In genomic region chr13:39682788-39683187, GRCh38 we compare ENCODE assay signal across 9 cellular contexts. TPM values are rescaled to one million over a fixed set of nuclear protein-coding genes. Genes with fewer than 3 reads are reported as not detected.
DNase-seq lines count a peak whose midpoint lies in the region; ATAC-seq and TF ChIP-seq lines count a peak whose summit lies in the region.
"Had no signal": no experiment of that assay in that cellular context is flagged by ENCODE, and none has a peak within 500 bp of the region (broad histone marks: within the 10 kb centered on the region; RNA-seq: fewer than 3 reads in every experiment).

No MANE protein-coding gene starts in this region.

- ATAC-seq in GM18861 (IDR thresholded peaks at IDR 0.05; ENCODE audit: unreplicated experiment) (peak; percentile 60), GM21390 (IDR thresholded peaks at IDR 0.05; ENCODE audit: unreplicated experiment) (peak; percentile 86), HG03045 (IDR thresholded peaks at IDR 0.05; ENCODE audit: unreplicated experiment) (peak; percentile 76), psoas muscle (no peak)

- intact Hi-C loops in psoas muscle (cut with DNase I), result loop anchor here (2.0 to 5.0 kb wide), 4 partner anchors 50 to 1094 kb away; no protein-coding TSS in a partner anchor

- H3K79me2 ChIP-seq in OCI-LY3 (ENCODE audit: low read length), result no peaks in the 10 kb centered on the region

- H3K4me1 ChIP-seq in OCI-LY3 (ENCODE audit: low read length), result peaks cover 46% of the 10 kb centered on the region
- H3K4me1 ChIP-seq in psoas muscle, result no peaks in the 10 kb centered on the region

- H3K36me3 ChIP-seq in OCI-LY3 (replicated peaks; ENCODE audit: low read depth, low read length), result peaks cover 18% of the 10 kb centered on the region
- H3K36me3 ChIP-seq in psoas muscle (ENCODE audit: insufficient read depth in 1 of 2, low read depth in 1 of 2), result peaks cover 7 to 61% of the 10 kb centered on the region in 2 donors

- WGBS in psoas muscle, 3 donors, result 68 to 77% (median 73%) methylated on average over 2 of the region's 2 CpGs

- H3K4me3 ChIP-seq in OCI-LY3 (ENCODE audit: low read length), result peak overlapping the region; percentile 19; the same call in 1 of the 2 replicates
- H3K4me3 ChIP-seq in psoas muscle, result no peak overlapping the region

- no peaks in the 10 kb centered on the region for H4K20me1 ChIP-seq in OCI-LY3 (ENCODE audit: insufficient read depth, low read length)

- no peak overlapping the region for H3K9ac ChIP-seq in OCI-LY3 (ENCODE audit: low read length)

- H3K9me3 ChIP-seq in OCI-LY3 (ENCODE audit: insufficient read depth, low read length) (no peaks in the 10 kb centered on the region), psoas muscle (no peaks in the 10 kb centered on the region)

- DNase-seq in Kasumi-1 (lab: John Stamatoyannopoulos, UW), result no peak
- DNase-seq in NCI-H1092 treated with DMSO at 0.1 percent for 48 hours (lab: John Stamatoyannopoulos, UW), result no peak
- DNase-seq in psoas muscle, result no peak
- DNase-seq in GF-D8 (lab: John Stamatoyannopoulos, UW), result no peak
- DNase-seq: NCI-H1930 had no signal

- TF ChIP-seq CTCF in OCI-LY3 (IDR thresholded peaks at IDR 0.05; ENCODE audit: low read depth, low read length) (no peak), psoas muscle (IDR thresholded peaks at IDR 0.05) (no peak)

- H3K27me3 ChIP-seq in OCI-LY3 (ENCODE audit: low read depth, low read length) (no peaks in the 10 kb centered on the region), psoas muscle (ENCODE audit: insufficient read depth in 3 of 3, low read length in 2 of 3) (no peaks in the 10 kb centered on the region)

- H2AFZ ChIP-seq in OCI-LY3 (ENCODE audit: low read depth, low read length), result no peak overlapping the region

- peak overlapping the region; percentile 27 for H3K27ac ChIP-seq in OCI-LY3 (ENCODE audit: low read length)
- no peak overlapping the region for H3K27ac ChIP-seq in psoas muscle

- H3K4me2 ChIP-seq in OCI-LY3 (ENCODE audit: low read length), result peak overlapping the region; percentile 62

RNA-seq across cellular contexts. Expression of gene COG6, which starts 27.3 kb away (rescaled TPM):
- total RNA-seq in psoas muscle, result 10 to 100 TPM in 3 of 4 donors, 1 to 10 TPM in 1; 7.5 to 26.4 (median 13.2) TPM
- 1 to 10 TPM; 4.3 to 9.8 (median 5.6) TPM for polyA plus RNA-seq in psoas muscle

Comparison
In these comparisons a context has a peak if more than half of its experiments do, and no peak if none do; other contexts are left out.
1. ATAC-seq: peak in GM18861 (single experiment), GM21390 (single experiment) and HG03045 (single experiment); none in psoas muscle (0 of 4).